ENCODE assay signal across 9 cellular contexts in genomic region chr7:150787321-150788281, GRCh38. TPM values are rescaled to one million over a fixed set of nuclear protein-coding genes. Genes with fewer than 3 reads are reported as not detected.
DNase-seq lines count a peak whose midpoint lies in the region; ATAC-seq, FAIRE-seq and TF ChIP-seq lines count a peak whose summit lies in the region.
"Had no signal": no experiment of that assay in that cellular context is flagged by ENCODE, and none has a peak within 500 bp of the region (broad histone marks: within the 10 kb centered on the region; RNA-seq: fewer than 3 reads in every experiment).

No MANE protein-coding gene starts in this region.

- no peaks in the 10 kb centered on the region for H3K9me3 ChIP-seq in psoas muscle
- H3K9me3 ChIP-seq: SJSA1 had no signal

- intact Hi-C loops in psoas muscle (cut with DNase I) = loop anchor here in 1 of 2 donors (10.0 kb wide), 1 partner anchor 197 kb away; no protein-coding TSS in a partner anchor

- peak; percentile 13 for ATAC-seq in esophagus mucosa
- ATAC-seq in psoas muscle = peak in 1 of 4 donors; percentile 44

- H3K36me3 ChIP-seq in psoas muscle (ENCODE audit: insufficient read depth in 1 of 2, low read depth in 1 of 2) = no peaks in the 10 kb centered on the region
- H3K36me3 ChIP-seq: SJSA1 had no signal

- TF ChIP-seq CTCF in psoas muscle (IDR thresholded peaks at IDR 0.05) = no peak

- H3K27me3 ChIP-seq in psoas muscle (ENCODE audit: insufficient read depth in 3 of 3, low read length in 2 of 3) = peaks cover 0 to 3% (median 0%) of the 10 kb centered on the region in 3 donors

- WGBS in psoas muscle, 3 donors = 35 to 48% (median 40%) methylated on average over 10 of the region's 10 CpGs

- H3K4me3 ChIP-seq in psoas muscle = no peak overlapping the region
- H3K4me3 ChIP-seq: SJSA1 had no signal

- no peaks in the 10 kb centered on the region for H3K4me1 ChIP-seq in psoas muscle
- H3K4me1 ChIP-seq: SJSA1 had no signal

- no peak for DNase-seq in GM18507 (ENCODE audit: extremely low spot score, insufficient read length, low read depth)
- DNase-seq in NCI-H2029 treated with DMSO at 0.1 percent for 48 hours (lab: John Stamatoyannopoulos, UW) = peak; percentile 43
- DNase-seq in psoas muscle = no peak
- DNase-seq in effector CD8-positive, alpha-beta T cell (lab: John Stamatoyannopoulos, UW) = no peak
- DNase-seq in AG08396 (ENCODE audit: low spot score) = no peak
- DNase-seq in NCI-H2107 (lab: John Stamatoyannopoulos, UW) = no peak
- DNase-seq in stimulated activated CD4-positive, alpha-beta T cell treated with anti-CD3 and anti-CD28 coated beads, Interleukin-2, amount 100 ng/mL, for 48 hours = no peak

- FAIRE-seq in GM18507 (lab: Jason Lieb, UNC) = peak; percentile 85

- H3K27ac ChIP-seq in psoas muscle = peak overlapping the region; percentile 52
- H3K27ac ChIP-seq: SJSA1 had no signal

RNA-seq across cellular contexts. Expression of gene TMEM176B, which starts 12.6 kb away (rescaled TPM):
- 4.2 TPM for total RNA-seq in esophagus mucosa
- 10 to 100 TPM in 1 of 4 donors, 1 to 10 TPM in 3; 3.4 to 15.9 (median 4.9) TPM for total RNA-seq in psoas muscle
- polyA plus RNA-seq in psoas muscle = 1 to 10 TPM; 2.2 to 5.6 (median 3.9) TPM
- total RNA-seq: SJSA1 had no signal

RNA-seq across cellular contexts. Expression of gene TMEM176A, which starts 13.0 kb away (rescaled TPM):
- total RNA-seq in esophagus mucosa = 2.6 TPM
- 10 to 100 TPM in 1 of 4 donors, 1 to 10 TPM in 3; 2.9 to 13.7 (median 4.2) TPM for total RNA-seq in psoas muscle
- 1 to 10 TPM; 2.3 to 3.2 (median 3.0) TPM for polyA plus RNA-seq in psoas muscle
- total RNA-seq: SJSA1 had no signal

RNA-seq across cellular contexts. Expression of gene GIMAP5, which starts 50.4 kb away (rescaled TPM):
- total RNA-seq in esophagus mucosa = 1.4 TPM
- 1 to 10 TPM; 4.1 to 8.4 (median 7.7) TPM for total RNA-seq in psoas muscle
- 10 to 100 TPM in 2 of 3 donors, 1 to 10 TPM in 1; 8.8 to 12.4 (median 11.8) TPM for polyA plus RNA-seq in psoas muscle
- total RNA-seq: SJSA1 had no signal
